In genomic region chr3:58666683-58667082, GRCh38 we compare ENCODE assay signal across 16 cellular contexts. TPM values are rescaled to one million over a fixed set of nuclear protein-coding genes. Genes with fewer than 3 reads are reported as not detected.
A peak's percentile ranks its signal among the peaks of the same experiment; 100 is the strongest.
DNase-seq lines count a peak whose midpoint lies in the region; ATAC-seq and TF ChIP-seq lines count a peak whose summit lies in the region.
"Had no signal": no experiment of that assay in that cellular context is flagged by ENCODE, and none has a peak within 500 bp of the region (broad histone marks: within the 10 kb centered on the region; RNA-seq: fewer than 3 reads in every experiment).

A gene with protein sequence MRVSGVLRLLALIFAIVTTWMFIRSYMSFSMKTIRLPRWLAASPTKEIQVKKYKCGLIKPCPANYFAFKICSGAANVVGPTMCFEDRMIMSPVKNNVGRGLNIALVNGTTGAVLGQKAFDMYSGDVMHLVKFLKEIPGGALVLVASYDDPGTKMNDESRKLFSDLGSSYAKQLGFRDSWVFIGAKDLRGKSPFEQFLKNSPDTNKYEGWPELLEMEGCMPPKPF (minus strand): TSS chr3:58666774. CDS start chr3:58655563, 11,211 bp downstream.

- CTCF ChIA-PET in A673 (lab: Charles Lee), result no interaction called here

- DNase-seq in SIG-M5 treated with dmso at 0.1 percent for 504 hours (lab: John Stamatoyannopoulos, UW; ENCODE audit: unreplicated experiment) (peak; percentile 42), SIG-M5 (lab: John Stamatoyannopoulos, UW) (no peak), colonic mucosa (peak; percentile 90), lower lobe of right lung (no peak), upper lobe of right lung (no peak), A673 (ENCODE audit: low spot score) (no peak), NCI-H345 treated with DMSO at 0.1 percent for 48 hours (lab: John Stamatoyannopoulos, UW; ENCODE audit: unreplicated experiment) (no peak)
- DNase-seq: dorsolateral prefrontal cortex; NK-92 treated with Interleukin-12 subunit alpha and Interleukin-12 subunit beta, amount 100 ng/mL, for 24 hours; substantia nigra had no signal

- H3K9me3 ChIP-seq in colonic mucosa (no peaks in the 10 kb centered on the region), lower lobe of right lung (no peaks in the 10 kb centered on the region), upper lobe of right lung (no peaks in the 10 kb centered on the region), A673 (ENCODE audit: low read depth, low read length, poor library complexity, severe bottlenecking) (no peaks in the 10 kb centered on the region)

- POLR2A ChIA-PET in A673 (lab: Charles Lee; ENCODE audit: low non-redundant PET), result no interaction called here

- intact Hi-C loops in colonic mucosa (cut with DNase I) (no loop called here), lower lobe of right lung (cut with DNase I) (no loop called here), upper lobe of right lung (cut with DNase I) (no loop called here), A673 (cut with micrococcal nuclease; ENCODE audit: unreplicated experiment) (no loop called here)

- BruUV-seq in A673 (replicated peaks; lab: Mats Ljungman, UMichigan), result no TSS peak

- no peaks in the 10 kb centered on the region for H3K36me3 ChIP-seq in colonic mucosa
- H3K36me3 ChIP-seq in lower lobe of right lung, result no peaks in the 10 kb centered on the region
- no peaks in the 10 kb centered on the region for H3K36me3 ChIP-seq in upper lobe of right lung
- no peaks in the 10 kb centered on the region for H3K36me3 ChIP-seq in A673 (ENCODE audit: insufficient read depth, low read length, poor library complexity, severe bottlenecking)

- H3K4me1 ChIP-seq in colonic mucosa (peaks cover 4% of the 10 kb centered on the region), lower lobe of right lung (peaks cover 14% of the 10 kb centered on the region), upper lobe of right lung (peaks cover 4% of the 10 kb centered on the region), A673 (ENCODE audit: insufficient read depth, low read length, poor library complexity, severe bottlenecking) (no peaks in the 10 kb centered on the region)

- TF ChIP-seq CTCF in colonic mucosa (IDR thresholded peaks at IDR 0.05), result no peak
- no peak for TF ChIP-seq CTCF in lower lobe of right lung (IDR thresholded peaks at IDR 0.05)
- no peak for TF ChIP-seq CTCF in upper lobe of right lung (IDR thresholded peaks at IDR 0.05)
- no peak for TF ChIP-seq CTCF in A673 (conservative IDR thresholded peaks at IDR 0.05; ENCODE audit: low read depth, low read length)

- peak; percentile 69 to 81 for ATAC-seq in lower lobe of right lung
- peak; percentile 88 for ATAC-seq in upper lobe of right lung
- no peak for ATAC-seq in GM19463 (IDR thresholded peaks at IDR 0.05; ENCODE audit: unreplicated experiment)
- ATAC-seq: GM12878, HCT116, K562 had no signal

- H3K27ac ChIP-seq in colonic mucosa (peak within 1 kb of the TSS; percentile 92), lower lobe of right lung (peak within 1 kb of the TSS; percentile 66), upper lobe of right lung (no peak within 1 kb of the TSS), A673 (ENCODE audit: low read depth, low read length, poor library complexity, severe bottlenecking) (no peak within 1 kb of the TSS)
- H3K27ac ChIP-seq: 22Rv1, dorsolateral prefrontal cortex had no signal

- H3K27me3 ChIP-seq in colonic mucosa (no peaks in the 10 kb centered on the region), lower lobe of right lung (ENCODE audit: low read depth) (no peaks in the 10 kb centered on the region), upper lobe of right lung (no peaks in the 10 kb centered on the region), A673 (replicated peaks; ENCODE audit: insufficient read depth, low read depth, low read length, poor library complexity) (no peaks in the 10 kb centered on the region)

- H3K4me3 ChIP-seq in colonic mucosa, result peak within 1 kb of the TSS; percentile 46
- H3K4me3 ChIP-seq in lower lobe of right lung, result peak within 1 kb of the TSS; percentile 2
- H3K4me3 ChIP-seq in upper lobe of right lung, result no peak within 1 kb of the TSS
- no peak within 1 kb of the TSS for H3K4me3 ChIP-seq in A673 (ENCODE audit: low read depth, low read length, poor library complexity, severe bottlenecking)
- H3K4me3 ChIP-seq: dorsolateral prefrontal cortex, GM12878, K562 had no signal

- H3K9ac ChIP-seq in colonic mucosa (ENCODE audit: low read depth in 2 of 2, low read length in 2 of 2), result peak within 1 kb of the TSS; percentile 81 to 96

RNA-seq across cellular contexts. Expression of the gene that starts here (rescaled TPM):
- 100 to 1,000 TPM; 646 to 707 TPM for total RNA-seq in colonic mucosa
- total RNA-seq in lower lobe of right lung, result 5.8 TPM
- 4.0 TPM for total RNA-seq in upper lobe of right lung
- total RNA-seq in A673 (2021), result not detected in 2 replicates
- total RNA-seq: GM12878, K562, posterior vena cava had no signal

Comparison
In these comparisons a context has a peak if more than half of its experiments do, and no peak if none do; other contexts are left out.
1. RNA of the gene that starts here (total RNA-seq): 646 to 707 TPM in colonic mucosa; 5.8 TPM in lower lobe of right lung (single experiment), 4.0 TPM in upper lobe of right lung (single experiment) and not detected in A673; every median in the first group is over 10 times any median in the second.
2. DNase-seq: peak in SIG-M5 treated with dmso at 0.1 percent for 504 hours (single experiment) and colonic mucosa (single experiment); none in SIG-M5 (single experiment), lower lobe of right lung (single experiment), upper lobe of right lung (single experiment), A673 (single experiment) and NCI-H345 treated with DMSO at 0.1 percent for 48 hours (single experiment).
3. H3K27ac ChIP-seq: peak in colonic mucosa (single experiment) and lower lobe of right lung (single experiment); none in upper lobe of right lung (single experiment) and A673 (single experiment).
4. H3K4me3 ChIP-seq: peak in colonic mucosa (single experiment) and lower lobe of right lung (single experiment); none in upper lobe of right lung (single experiment) and A673 (single experiment).